ENCODE assay signal across 13 cellular contexts in the genomic region with DNA sequence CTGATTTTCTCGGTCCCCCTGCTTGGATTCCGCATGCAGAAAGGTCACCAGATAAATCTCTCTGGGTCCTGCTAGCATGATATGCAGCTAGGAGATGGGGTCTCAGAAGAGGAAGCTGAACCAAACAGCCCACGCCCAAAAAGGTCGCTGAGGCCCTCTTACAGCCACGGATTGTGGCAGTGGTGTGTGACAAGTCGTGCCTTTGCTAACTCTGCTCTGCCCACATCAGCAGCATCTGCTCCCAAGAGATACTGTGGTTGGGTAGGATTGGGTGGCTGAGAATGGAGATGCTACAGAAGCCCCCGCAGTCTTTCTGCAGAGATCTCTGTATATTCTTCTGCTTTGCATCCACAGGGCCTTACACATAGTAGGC. TPM values are rescaled to one million over a fixed set of nuclear protein-coding genes. Genes with fewer than 3 reads are reported as not detected.
"Had no signal": no experiment of that assay in that cellular context is flagged by ENCODE, and none has a peak within 500 bp of the region (broad histone marks: within the 10 kb centered on the region; RNA-seq: fewer than 3 reads in every experiment).

No MANE protein-coding gene starts in this region.

- H3K4me3 ChIP-seq: dorsolateral prefrontal cortex, neural progenitor cell, ovary, tibial nerve, uterus had no signal

- ATAC-seq: left lobe of liver, sciatic nerve had no signal

- H3K4me2 ChIP-seq: neural progenitor cell had no signal

- H3K9me3 ChIP-seq: ovary, tibial nerve, uterus had no signal

- H3K36me3 ChIP-seq: neural progenitor cell, ovary, tibial nerve, uterus, WERI-Rb-1 had no signal

- H3K36me3 Mint-ChIP-seq: neural progenitor cell had no signal

- DNase-seq: dorsolateral prefrontal cortex, erythroblast, mammary epithelial cell, ovary, uterus, WERI-Rb-1 had no signal

- H3K4me3 Mint-ChIP-seq: neural progenitor cell had no signal

- H3K27ac ChIP-seq: dorsolateral prefrontal cortex, neural progenitor cell, ovary, tibial nerve, uterus, WERI-Rb-1 had no signal

- H3K27me3 ChIP-seq: ovary had no signal

- H3K9me3 Mint-ChIP-seq: neural progenitor cell had no signal

- H3K9ac ChIP-seq: neural progenitor cell had no signal

- H3K27me3 Mint-ChIP-seq: activated CD4-positive, alpha-beta T cell treated with anti-CD3 and anti-CD28 coated beads for 36 hours had no signal

- H3K4me1 ChIP-seq: neural progenitor cell, uterus had no signal

RNA-seq across cellular contexts. Expression of a gene that starts 15.2 kb away (rescaled TPM):
- total RNA-seq: astrocyte, bronchial epithelial cell, mammary epithelial cell had no signal
